20 cellular contexts compared by ENCODE assay signal in the genomic region with DNA sequence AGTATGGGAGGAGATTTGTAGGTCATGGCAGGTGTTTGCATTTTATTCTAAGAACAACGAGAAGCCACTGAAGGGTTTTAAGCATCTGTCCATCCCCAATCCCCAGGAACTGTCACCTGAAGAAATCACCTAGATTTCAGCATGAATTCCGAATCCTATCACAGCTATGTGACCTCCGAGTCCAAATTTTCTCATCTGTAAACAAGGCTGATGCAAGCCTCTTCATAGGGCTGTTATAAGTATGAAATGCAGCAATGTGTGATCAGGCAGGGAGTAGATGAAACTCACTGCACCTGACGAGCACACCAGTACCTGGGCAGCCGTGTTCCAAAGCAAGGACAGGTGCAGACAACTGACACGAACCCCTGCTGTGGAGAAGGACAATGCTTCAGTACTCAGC. TPM values are rescaled to one million over a fixed set of nuclear protein-coding genes. Genes with fewer than 3 reads are reported as not detected.
DNase-seq lines count a peak whose midpoint lies in the region; ATAC-seq and TF ChIP-seq lines count a peak whose summit lies in the region.
"Had no signal": no experiment of that assay in that cellular context is flagged by ENCODE, and none has a peak within 500 bp of the region (broad histone marks: within the 10 kb centered on the region; RNA-seq: fewer than 3 reads in every experiment).

No MANE protein-coding gene starts in this region.

- TF ChIP-seq CTCF in SK-N-SH (IDR thresholded peaks at IDR 0.05): no peak

- no peak overlapping the region for H2AFZ ChIP-seq in SK-N-SH (ENCODE audit: low read depth)
- H2AFZ ChIP-seq: GM23338 had no signal

- H3K4me3 ChIP-seq in SK-N-SH (ENCODE audit: low read depth in 2 of 2, low read length in 1 of 2): no peak overlapping the region
- H3K4me3 ChIP-seq: A549, GM23338 had no signal

- H3K36me3 ChIP-seq in SK-N-SH (replicated peaks in 1 of 2; ENCODE audit: control insufficient read depth in 1 of 2, insufficient read depth in 2 of 2, low read length in 1 of 2): no peaks in the 10 kb centered on the region

- no peaks in the 10 kb centered on the region for H3K79me2 ChIP-seq in SK-N-SH (ENCODE audit: insufficient read depth)

- H3K36me3 Mint-ChIP-seq in activated naive CD4-positive, alpha-beta T cell treated with anti-CD3 and anti-CD28 coated beads, Interleukin-2, amount 50 U/mL, for 72 hours: no peaks in the 10 kb centered on the region

- H3K9me2 ChIP-seq in SK-N-SH: no peaks in the 10 kb centered on the region

- DNase-seq in COLO668 (lab: John Stamatoyannopoulos, UW; ENCODE audit: unreplicated experiment) (peak; percentile 85), DMS53 (lab: John Stamatoyannopoulos, UW) (peak; percentile 62), NCI-H187 treated with DMSO at 0.1 percent for 48 hours (lab: John Stamatoyannopoulos, UW) (peak; percentile 66), NCI-H748 (lab: John Stamatoyannopoulos, UW; ENCODE audit: unreplicated experiment) (peak; percentile 95), HPDE6-E6E7 (ENCODE audit: extremely low spot score) (no peak), SK-N-SH (no peak)
- DNase-seq in activated naive CD4-positive, alpha-beta T cell treated with anti-CD3 and anti-CD28 coated beads, Interleukin-2, amount 50 U/mL, for 72 hours (ENCODE audit: low spot score in 2 of 2): no peak
- DNase-seq: DND-41, GDM1, KG1, NCI-H2029 treated with DMSO at 0.1 percent for 48 hours, NCI-H446 treated with DMSO at 0.1 percent for 48 hours, Right ventricle myocardium superior, T-helper 1 cell, T1000 had no signal

- H3K9me3 ChIP-seq in SK-N-SH: no peaks in the 10 kb centered on the region
- H3K9me3 ChIP-seq: A549 had no signal

- CTCF ChIA-PET in SK-N-SH (lab: Yijun Ruan, JAX): no interaction called here

- no peaks in the 10 kb centered on the region for H3K9me3 Mint-ChIP-seq in activated naive CD4-positive, alpha-beta T cell treated with anti-CD3 and anti-CD28 coated beads, Interleukin-2, amount 50 U/mL, for 72 hours
- H3K9me3 Mint-ChIP-seq: GM23338 had no signal

- H3K9ac ChIP-seq in SK-N-SH: no peak overlapping the region

- TF ChIP-seq RAD21 in SK-N-SH (IDR thresholded peaks at IDR 0.05; ENCODE audit: low read length): no peak

- no peaks in the 10 kb centered on the region; a peak in 1 of 4 replicates for H3K4me1 ChIP-seq in SK-N-SH (ENCODE audit: control insufficient read depth in 1 of 2, insufficient read depth in 2 of 2, low read depth in 1 of 2, low read length in 1 of 2)
- H3K4me1 ChIP-seq: A549 had no signal

- no peak for TF ChIP-seq EP300 in SK-N-SH (IDR thresholded peaks at IDR 0.05; ENCODE audit: borderline replicate concordance in 1 of 2, low read depth in 1 of 2, low read length in 1 of 2)

- H3K27ac Mint-ChIP-seq in activated naive CD4-positive, alpha-beta T cell treated with anti-CD3 and anti-CD28 coated beads, Interleukin-2, amount 50 U/mL, for 72 hours: no peak overlapping the region
- H3K27ac Mint-ChIP-seq: GM23338 had no signal

- no peak overlapping the region for H3K27ac ChIP-seq in SK-N-SH (ENCODE audit: low read depth in 2 of 2, low read length in 1 of 2)
- H3K27ac ChIP-seq: A549, C4-2B had no signal

- 36% methylated on average over 6 of the region's 6 CpGs for WGBS in SK-N-SH (ENCODE audit: low lambda C conversion rate)

- no peaks in the 10 kb centered on the region for H3F3A ChIP-seq in SK-N-SH (replicated peaks; ENCODE audit: insufficient read depth)

- POLR2A ChIA-PET in SK-N-SH (lab: Yijun Ruan, JAX): no interaction called here

- H3K27me3 ChIP-seq in SK-N-SH (ENCODE audit: insufficient read depth): no peaks in the 10 kb centered on the region; the same call in 1 of the 2 replicates

- no peak for ATAC-seq in activated naive CD4-positive, alpha-beta T cell treated with anti-CD3 and anti-CD28 coated beads, Interleukin-2, amount 50 U/mL, for 72 hours
- ATAC-seq: A549, GM23338, HCT116, SK-N-SH treated with all-trans-retinoic acid at 6 μM for 48 hours had no signal

- H3K4me2 ChIP-seq in SK-N-SH: no peak overlapping the region
- H3K4me2 ChIP-seq: A549, GM23338 had no signal

- no peaks in the 10 kb centered on the region for H4K20me1 ChIP-seq in SK-N-SH (ENCODE audit: insufficient read depth)

TF ChIP-seq in SK-N-SH, 30 proteins besides CTCF, POLR2A, EP300 and RAD21:
- TF ChIP-seq YY1 (IDR thresholded peaks at IDR 0.05; ENCODE audit: low read depth): no peak
- TF ChIP-seq, protein P1, sequence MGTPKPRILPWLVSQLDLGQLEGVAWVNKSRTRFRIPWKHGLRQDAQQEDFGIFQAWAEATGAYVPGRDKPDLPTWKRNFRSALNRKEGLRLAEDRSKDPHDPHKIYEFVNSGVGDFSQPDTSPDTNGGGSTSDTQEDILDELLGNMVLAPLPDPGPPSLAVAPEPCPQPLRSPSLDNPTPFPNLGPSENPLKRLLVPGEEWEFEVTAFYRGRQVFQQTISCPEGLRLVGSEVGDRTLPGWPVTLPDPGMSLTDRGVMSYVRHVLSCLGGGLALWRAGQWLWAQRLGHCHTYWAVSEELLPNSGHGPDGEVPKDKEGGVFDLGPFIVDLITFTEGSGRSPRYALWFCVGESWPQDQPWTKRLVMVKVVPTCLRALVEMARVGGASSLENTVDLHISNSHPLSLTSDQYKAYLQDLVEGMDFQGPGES (IDR thresholded peaks at IDR 0.05; ENCODE audit: low read depth, low read length): no peak
- TF ChIP-seq SMC3 (IDR thresholded peaks at IDR 0.05; ENCODE audit: low read depth, low read length): no peak
- no peak for TF ChIP-seq FOXJ3 (CRISPR knock-in tag; IDR thresholded peaks at IDR 0.05)
- TF ChIP-seq, protein P2, sequence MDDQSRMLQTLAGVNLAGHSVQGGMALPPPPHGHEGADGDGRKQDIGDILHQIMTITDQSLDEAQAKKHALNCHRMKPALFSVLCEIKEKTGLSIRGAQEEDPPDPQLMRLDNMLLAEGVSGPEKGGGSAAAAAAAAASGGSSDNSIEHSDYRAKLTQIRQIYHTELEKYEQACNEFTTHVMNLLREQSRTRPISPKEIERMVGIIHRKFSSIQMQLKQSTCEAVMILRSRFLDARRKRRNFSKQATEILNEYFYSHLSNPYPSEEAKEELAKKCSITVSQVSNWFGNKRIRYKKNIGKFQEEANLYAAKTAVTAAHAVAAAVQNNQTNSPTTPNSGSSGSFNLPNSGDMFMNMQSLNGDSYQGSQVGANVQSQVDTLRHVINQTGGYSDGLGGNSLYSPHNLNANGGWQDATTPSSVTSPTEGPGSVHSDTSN (IDR thresholded peaks at IDR 0.05): no peak

RNA-seq across cellular contexts. Expression of a gene that starts 14.0 kb away (rescaled TPM):
- not detected for total RNA-seq in activated naive CD4-positive, alpha-beta T cell treated with anti-CD3 and anti-CD28 coated beads, Interleukin-2, amount 50 U/mL, for 72 hours
- not detected in 2 replicates for polyA plus RNA-seq in SK-N-SH (2012; rRNA removed)
- polyA plus RNA-seq in SK-N-SH (2012; cell fraction: cytosol; rRNA removed): not detected in 2 replicates
- polyA plus RNA-seq in SK-N-SH (2012; cell fraction: nucleus; rRNA removed): not detected in 2 replicates
- total RNA-seq: GM23338 had no signal
- polyA plus RNA-seq: GM23338 had no signal

Comparison
In these comparisons a context has a peak if more than half of its experiments do, and no peak if none do; other contexts are left out.
1. DNase-seq: peak in COLO668 (single experiment), DMS53 (single experiment), NCI-H187 treated with DMSO at 0.1 percent for 48 hours (single experiment) and NCI-H748 (single experiment); none in activated naive CD4-positive, alpha-beta T cell treated with anti-CD3 and anti-CD28 coated beads, Interleukin-2, amount 50 U/mL, for 72 hours (0 of 2), HPDE6-E6E7 (single experiment) and SK-N-SH (single experiment).